Comparison of ENCODE assay signal across 8 cellular contexts in genomic region chr9:35071814-35072460, GRCh38. TPM values are rescaled to one million over a fixed set of nuclear protein-coding genes. Genes with fewer than 3 reads are reported as not detected.
DNase-seq lines count a peak whose midpoint lies in the region; ATAC-seq lines count a peak whose summit lies in the region.

No MANE protein-coding gene starts in this region.

- DNase-seq in AG08395 (ENCODE audit: low spot score) (peak; percentile 85), NCI-H2171 (lab: John Stamatoyannopoulos, UW) (peak; percentile 44), cerebellum (ENCODE audit: low spot score) (peak; percentile 62), kidney tubule cell (ENCODE audit: low spot score) (peak; percentile 85)
- DNase-seq in activated CD4-positive, CD25-positive, alpha-beta regulatory T cell treated with anti-CD3 and anti-CD28 coated beads, Interleukin-2, amount 50 U/mL, for 72 hours: peak; percentile 80
- DNase-seq in stimulated activated CD4-positive, alpha-beta T cell treated with anti-CD3 and anti-CD28 coated beads, Interleukin-1b, Interleukin-23, amount 100 ng/mL, for 1 hour (ENCODE audit: low read depth in 2 of 2): peak; percentile 26 to 52

- ATAC-seq in GM18858 (IDR thresholded peaks at IDR 0.05; ENCODE audit: unreplicated experiment): peak; percentile 41
- peak; percentile 55 for ATAC-seq in HG03066 (IDR thresholded peaks at IDR 0.05; ENCODE audit: low read depth, unreplicated experiment)

RNA-seq across cellular contexts. Expression of gene VCP, which starts 0.5 kb away (rescaled TPM):
- total RNA-seq in cerebellum: 146 TPM

RNA-seq across cellular contexts. Expression of gene FANCG, which starts 7.8 kb away (rescaled TPM):
- 39.7 TPM for total RNA-seq in cerebellum

RNA-seq across cellular contexts. Expression of gene PIGO, which starts 24.5 kb away (rescaled TPM):
- 12.6 TPM for total RNA-seq in cerebellum

RNA-seq across cellular contexts. Expression of gene STOML2, which starts 31.0 kb away (rescaled TPM):
- total RNA-seq in cerebellum: 35.6 TPM

RNA-seq across cellular contexts. Expression of gene ATOSB, which starts 43.7 kb away (rescaled TPM):
- 11.2 TPM for total RNA-seq in cerebellum

Comparison
In these comparisons a context has a peak if more than half of its experiments do, and no peak if none do; other contexts are left out.
1. Peak in every context shown above with its lines: DNase-seq and ATAC-seq.